33 cellular contexts compared by ENCODE assay signal in the genomic region with DNA sequence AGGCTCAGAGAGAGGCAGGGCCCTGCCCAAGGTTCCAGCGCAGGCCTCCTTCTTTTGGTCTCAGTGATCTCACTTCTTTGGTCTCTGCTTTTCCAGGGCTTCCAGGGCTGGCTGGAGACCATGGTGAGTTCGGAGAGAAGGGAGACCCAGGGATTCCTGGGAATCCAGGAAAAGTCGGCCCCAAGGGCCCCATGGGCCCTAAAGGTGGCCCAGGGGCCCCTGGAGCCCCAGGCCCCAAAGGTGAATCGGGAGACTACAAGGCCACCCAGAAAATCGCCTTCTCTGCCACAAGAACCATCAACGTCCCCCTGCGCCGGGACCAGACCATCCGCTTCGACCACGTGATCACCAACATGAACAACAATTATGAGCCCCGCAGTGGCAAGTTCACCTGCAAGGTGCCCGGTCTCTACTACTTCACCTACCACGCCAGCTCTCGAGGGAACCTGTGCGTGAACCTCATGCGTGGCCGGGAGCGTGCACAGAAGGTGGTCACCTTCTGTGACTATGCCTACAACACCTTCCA. TPM values are rescaled to one million over a fixed set of nuclear protein-coding genes. Genes with fewer than 3 reads are reported as not detected.
"Had no signal": no experiment of that assay in that cellular context is flagged by ENCODE, and none has a peak within 500 bp of the region (broad histone marks: within the 10 kb centered on the region; RNA-seq: fewer than 3 reads in every experiment).

No MANE protein-coding gene starts in this region.

- H3K9me3 ChIP-seq: pancreas, psoas muscle, spleen, suprapubic skin, testis, tibial nerve, upper lobe of left lung, vagina had no signal

- DNase-seq: naive B cell; naive thymus-derived CD8-positive, alpha-beta T cell; nephron progenitor cell; occipital lobe; pancreas; psoas muscle; right cardiac atrium; spleen; stimulated activated CD4-positive, alpha-beta T cell treated with anti-CD3 and anti-CD28 coated beads, Interleukin-12 subunit alpha, Interleukin-12 subunit beta, amount 100 ng/mL, for 4 hours; stimulated activated CD4-positive, alpha-beta T cell treated with anti-CD3 and anti-CD28 coated beads, Interleukin-1b, Interleukin-23, amount 100 ng/mL, for 48 hours; stimulated activated CD4-positive, alpha-beta T cell treated with anti-CD3 and anti-CD28 coated beads, Interleukin-4, amount 100 ng/mL, for 1 hour; stimulated activated CD4-positive, alpha-beta T cell treated with anti-CD3 and anti-CD28 coated beads, Interleukin-4, amount 100 ng/mL, for 4 hours; stimulated activated CD8-positive, alpha-beta memory T cell treated with anti-CD3 and anti-CD28 coated beads, Interleukin-4, amount 100 ng/mL, for 48 hours; stimulated activated naive CD4-positive, alpha-beta T cell; stimulated activated naive CD8-positive, alpha-beta T cell treated with anti-CD3 and anti-CD28 coated beads, Interleukin-15, amount 100 ng/mL, for 72 hours; stimulated activated naive CD8-positive, alpha-beta T cell treated with anti-CD3 and anti-CD28 coated beads, Interleukin-15, Interleukin-2, amounts not matched to agents 100 U/mL and 50 U/mL, for 24 hours; substantia nigra; testis; trophoblast cell had no signal

- H3K36me3 ChIP-seq: pancreas, suprapubic skin, tibial nerve, upper lobe of left lung, vagina had no signal

- H3K4me3 ChIP-seq: pancreas, psoas muscle, skin epidermis, smooth muscle cell, spleen, suprapubic skin, testis, tibial nerve, upper lobe of left lung, vagina had no signal

- H3K4me1 ChIP-seq: pancreas, psoas muscle, suprapubic skin, testis, tibial nerve, upper lobe of left lung, vagina had no signal

- H3K27me3 ChIP-seq: pancreas, testis, upper lobe of left lung, vagina had no signal

- FAIRE-seq: pancreas, urothelium cell line had no signal

- ATAC-seq: naive thymus-derived CD8-positive, alpha-beta T cell; natural killer cell treated with Interleukin-12 subunit alpha and Interleukin-12 subunit beta and Interleukin-15 and Interleukin-18, amount 100 ng/mL, for 72 hours; pancreas; psoas muscle; right cardiac atrium; sciatic nerve; stimulated activated memory B cell treated with anti-CD40 and anti-IgM and Interleukin-4, amounts not matched to agents 10 μg/mL and 1 μg/mL and 100 μg/mL, for 72 hours; stimulated activated naive CD8-positive, alpha-beta T cell treated with anti-CD3 and anti-CD28 coated beads, Interleukin-15, amount 100 ng/mL, for 72 hours; stimulated activated naive CD8-positive, alpha-beta T cell treated with anti-CD3 and anti-CD28 coated beads, Interleukin-15, Interleukin-2, amounts not matched to agents 100 U/mL and 50 U/mL, for 24 hours had no signal

- H3K27ac ChIP-seq: pancreas, psoas muscle, skin epidermis, spleen, suprapubic skin, testis, tibial nerve, upper lobe of left lung, vagina had no signal

- H3K4me2 ChIP-seq: smooth muscle cell had no signal

RNA-seq across cellular contexts. Expression of a gene that starts 7.7 kb away (rescaled TPM):
- total RNA-seq: myocyte; naive thymus-derived CD8-positive, alpha-beta T cell; natural killer cell treated with Interleukin-12 subunit alpha and Interleukin-12 subunit beta and Interleukin-15 and Interleukin-18, amount 100 ng/mL, for 72 hours; neural crest cell; osteocyte; renal cortical epithelial cell; smooth muscle cell had no signal
- polyA plus RNA-seq: naive thymus-derived CD8-positive, alpha-beta T cell; smooth muscle cell had no signal

RNA-seq across cellular contexts. Expression of a gene that starts 17.3 kb away (rescaled TPM):
- total RNA-seq: myocyte; natural killer cell treated with Interleukin-12 subunit alpha and Interleukin-12 subunit beta and Interleukin-15 and Interleukin-18, amount 100 ng/mL, for 72 hours; neural crest cell; osteocyte; renal cortical epithelial cell; smooth muscle cell had no signal
- polyA plus RNA-seq: naive thymus-derived CD8-positive, alpha-beta T cell; smooth muscle cell had no signal

RNA-seq across cellular contexts. Expression of a gene that starts 24.4 kb away (rescaled TPM):
- total RNA-seq: myocyte; natural killer cell treated with Interleukin-12 subunit alpha and Interleukin-12 subunit beta and Interleukin-15 and Interleukin-18, amount 100 ng/mL, for 72 hours; neural crest cell; osteocyte; renal cortical epithelial cell; smooth muscle cell had no signal
- polyA plus RNA-seq: naive thymus-derived CD8-positive, alpha-beta T cell; smooth muscle cell had no signal

RNA-seq across cellular contexts. Expression of a gene that starts 49.9 kb away (rescaled TPM):
- total RNA-seq: natural killer cell treated with Interleukin-12 subunit alpha and Interleukin-12 subunit beta and Interleukin-15 and Interleukin-18, amount 100 ng/mL, for 72 hours had no signal
- polyA plus RNA-seq: naive thymus-derived CD8-positive, alpha-beta T cell had no signal
